In genomic region chr21:36847189-36847588, GRCh38 we compare ENCODE assay signal across 13 cellular contexts.
A peak's percentile ranks its signal among the peaks of the same experiment; 100 is the strongest.
DNase-seq lines count a peak whose midpoint lies in the region; ATAC-seq and TF ChIP-seq lines count a peak whose summit lies in the region.
"Had no signal": no experiment of that assay in that cellular context is flagged by ENCODE, and none has a peak within 500 bp of the region (broad histone marks: within the 10 kb centered on the region; RNA-seq: fewer than 3 reads in every experiment).

No MANE protein-coding gene starts in this region.

- TF ChIP-seq EP300 in suprapubic skin (IDR thresholded peaks at IDR 0.05): no peak

- no peaks in the 10 kb centered on the region for H3K9me3 ChIP-seq in suprapubic skin
- H3K9me3 ChIP-seq: gastroesophageal sphincter had no signal

- peak; percentile 71 for DNase-seq in HS-27A (ENCODE audit: low read depth)
- peak; percentile 50 for DNase-seq in astrocyte of the cerebellum (ENCODE audit: low read depth)
- peak; percentile 83 for DNase-seq in hepatic stellate cell (ENCODE audit: low spot score)
- DNase-seq in suprapubic skin (ENCODE audit: low spot score in 2 of 2): no peak
- DNase-seq in DMS 273 treated with DMSO at 0.1 percent for 48 hours (lab: John Stamatoyannopoulos, UW): no peak
- no peak for DNase-seq in stimulated activated naive B cell treated with anti-CD40 and anti-IgM and Interleukin-4, amounts not matched to agents 10 μg/mL and 1 μg/mL and 100 μg/mL, for 72 hours
- no peak for DNase-seq in activated gamma-delta T cell (lab: John Stamatoyannopoulos, UW)
- DNase-seq: activated naive CD4-positive, alpha-beta T cell treated with anti-CD3 and anti-CD28 coated beads for 36 hours; naive B cell; NCI-H1105; OCI-M1 had no signal

- H3K4me3 Mint-ChIP-seq in stimulated activated naive B cell treated with anti-CD40 and anti-IgM and Interleukin-4, amounts not matched to agents 10 μg/mL and 1 μg/mL and 100 μg/mL, for 72 hours: no peak overlapping the region
- H3K4me3 Mint-ChIP-seq: activated naive CD4-positive, alpha-beta T cell treated with anti-CD3 and anti-CD28 coated beads for 36 hours; naive B cell; type B pancreatic cell had no signal

- H3K9me3 Mint-ChIP-seq in stimulated activated naive B cell treated with anti-CD40 and anti-IgM and Interleukin-4, amounts not matched to agents 10 μg/mL and 1 μg/mL and 100 μg/mL, for 72 hours: no peaks in the 10 kb centered on the region
- H3K9me3 Mint-ChIP-seq: activated naive CD4-positive, alpha-beta T cell treated with anti-CD3 and anti-CD28 coated beads for 36 hours; naive B cell had no signal

- TF ChIP-seq POLR2A in suprapubic skin (IDR thresholded peaks at IDR 0.05): no peak

- peak overlapping the region; percentile 55 for H3K27ac ChIP-seq in suprapubic skin
- H3K27ac ChIP-seq: gastroesophageal sphincter had no signal

- H3K4me1 Mint-ChIP-seq in stimulated activated naive B cell treated with anti-CD40 and anti-IgM and Interleukin-4, amounts not matched to agents 10 μg/mL and 1 μg/mL and 100 μg/mL, for 72 hours: no peaks in the 10 kb centered on the region
- H3K4me1 Mint-ChIP-seq: naive B cell had no signal

- no peaks in the 10 kb centered on the region for H3K27me3 ChIP-seq in suprapubic skin
- H3K27me3 ChIP-seq: gastroesophageal sphincter had no signal

- no peak overlapping the region for H3K4me3 ChIP-seq in astrocyte of the cerebellum (ENCODE audit: low read depth, low read length)
- no peak overlapping the region for H3K4me3 ChIP-seq in suprapubic skin
- H3K4me3 ChIP-seq: gastroesophageal sphincter had no signal

- in situ Hi-C loops in astrocyte of the cerebellum (cut with HindIII; ENCODE audit: low sequenced_read_pairs): no loop called here

- H3K36me3 Mint-ChIP-seq in stimulated activated naive B cell treated with anti-CD40 and anti-IgM and Interleukin-4, amounts not matched to agents 10 μg/mL and 1 μg/mL and 100 μg/mL, for 72 hours: peaks cover 1 to 2% of the 10 kb centered on the region in 2 donors

- no peaks in the 10 kb centered on the region for H3K27me3 Mint-ChIP-seq in stimulated activated naive B cell treated with anti-CD40 and anti-IgM and Interleukin-4, amounts not matched to agents 10 μg/mL and 1 μg/mL and 100 μg/mL, for 72 hours
- H3K27me3 Mint-ChIP-seq: naive B cell, type B pancreatic cell had no signal

- H3K27ac Mint-ChIP-seq in stimulated activated naive B cell treated with anti-CD40 and anti-IgM and Interleukin-4, amounts not matched to agents 10 μg/mL and 1 μg/mL and 100 μg/mL, for 72 hours: no peak overlapping the region
- H3K27ac Mint-ChIP-seq: activated naive CD4-positive, alpha-beta T cell treated with anti-CD3 and anti-CD28 coated beads for 36 hours; naive B cell; type B pancreatic cell had no signal

- no peaks in the 10 kb centered on the region for H3K36me3 ChIP-seq in suprapubic skin
- H3K36me3 ChIP-seq: gastroesophageal sphincter had no signal

- no peak for TF ChIP-seq CTCF in astrocyte of the cerebellum (IDR thresholded peaks at IDR 0.05; ENCODE audit: low read depth, low read length, missing control alignments)
- TF ChIP-seq CTCF in suprapubic skin (IDR thresholded peaks at IDR 0.05): no peak

- peaks cover 3% of the 10 kb centered on the region for H3K4me1 ChIP-seq in suprapubic skin

- 27% methylated on average over 5 of the region's 5 CpGs for WGBS in suprapubic skin

- ATAC-seq in stimulated activated naive B cell treated with anti-CD40 and anti-IgM and Interleukin-4, amounts not matched to agents 10 μg/mL and 1 μg/mL and 100 μg/mL, for 72 hours (replicated peaks): no peak
- ATAC-seq: gastroesophageal sphincter had no signal

Comparison
In these comparisons a context has a peak if more than half of its experiments do, and no peak if none do; other contexts are left out.
1. DNase-seq: peak in HS-27A (single experiment), astrocyte of the cerebellum (single experiment) and hepatic stellate cell (single experiment); none in suprapubic skin (0 of 2), DMS 273 treated with DMSO at 0.1 percent for 48 hours (single experiment), stimulated activated naive B cell treated with anti-CD40 and anti-IgM and Interleukin-4, amounts not matched to agents 10 μg/mL and 1 μg/mL and 100 μg/mL, for 72 hours (single experiment) and activated gamma-delta T cell (single experiment).